In the genomic region with DNA sequence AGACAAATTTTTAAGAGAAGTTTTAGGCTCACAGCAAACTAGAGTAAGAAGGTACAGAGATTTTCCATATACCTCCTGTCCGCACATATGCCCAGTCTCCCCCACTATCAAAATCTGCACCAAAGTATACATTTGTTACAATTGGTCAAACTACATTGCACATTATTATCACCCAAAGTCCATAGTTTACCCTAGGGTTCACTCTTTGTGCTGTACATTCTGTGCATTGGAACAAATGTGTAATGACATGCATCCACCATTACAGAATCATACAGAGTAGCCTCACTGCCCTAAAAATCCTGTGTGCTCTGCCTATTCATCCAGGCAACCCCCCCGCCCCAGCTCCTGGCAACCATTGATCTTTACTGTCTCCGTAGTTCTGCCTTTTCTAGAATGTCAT, we compare ENCODE assay signal across 34 cellular contexts.
"Had no signal": no experiment of that assay in that cellular context is flagged by ENCODE, and none has a peak within 500 bp of the region (broad histone marks: within the 10 kb centered on the region; RNA-seq: fewer than 3 reads in every experiment).

No MANE protein-coding gene starts in this region.

- H3K27ac ChIP-seq: adrenal gland, ascending aorta, body of pancreas, brain microvascular endothelial cell, breast epithelium, cardiac muscle cell had no signal

- DNase-seq: activated effector memory CD4-positive, alpha-beta T cell treated with anti-CD3 and anti-CD28 coated beads, Interleukin-2, amount 50 U/mL, for 16 hours; activated effector memory CD4-positive, alpha-beta T cell treated with Interleukin-2 at 50 U/mL for 16 hours; activated gamma-delta T cell; activated gamma-delta T cell treated with Interleukin-2 at 50 U/mL for 16 hours; activated naive CD4-positive, alpha-beta T cell; activated naive CD4-positive, alpha-beta T cell treated with anti-CD3 and anti-CD28 coated beads for 36 hours; activated naive CD4-positive, alpha-beta T cell treated with anti-CD3 and anti-CD28 coated beads, Interleukin-2, amount 10 ng/mL, durations not matched to agents 7 days and 5 days; activated naive CD4-positive, alpha-beta T cell treated with anti-CD3 and anti-CD28 coated beads, Interleukin-2, amount 50 U/mL, for 16 hours; activated naive CD4-positive, alpha-beta T cell treated with Interleukin-2 at 50 U/mL for 16 hours; activated naive CD8-positive, alpha-beta T cell treated with anti-CD3 and anti-CD28 coated beads for 36 hours; activated naive CD8-positive, alpha-beta T cell treated with anti-CD3 and anti-CD28 coated beads, Interleukin-2, amount 10 ng/mL, durations not matched to agents 7 days and 5 days; activated naive CD8-positive, alpha-beta T cell treated with anti-CD3 and anti-CD28 coated beads, Interleukin-2, amount 50 U/mL, for 24 hours; activated T-cell treated with anti-CD3 and anti-CD28 coated beads, Interleukin-2, amount 50 U/mL, for 1 hour; activated T-cell treated with anti-CD3 and anti-CD28 coated beads, Interleukin-2, amount 50 U/mL, for 24 hours; activated T-cell treated with anti-CD3 and anti-CD28 coated beads, Interleukin-2, amount 50 U/mL, for 4 hours; activated T-cell treated with anti-CD3 and anti-CD28 coated beads, Interleukin-2, amount 50 U/mL, for 48 hours; activated T-cell treated with anti-CD3 and anti-CD28 coated beads, Interleukin-2, amount 50 U/mL, for 72 hours; adrenal gland; amniotic stem cell; amygdala; anterior cingulate cortex; aorta; body of pancreas; brain microvascular endothelial cell; caudate nucleus; central memory CD4-positive, alpha-beta T cell; cerebellar nuclear complex had no signal

- H3K36me3 ChIP-seq: adrenal gland, ascending aorta, brain microvascular endothelial cell, breast epithelium, cardiac muscle cell had no signal

- H3K4me1 ChIP-seq: adrenal gland, ascending aorta, body of pancreas, breast epithelium had no signal

- H3K4me3 ChIP-seq: adrenal gland, ascending aorta, body of pancreas, breast epithelium, cardiac muscle cell had no signal

- ATAC-seq: activated naive CD4-positive, alpha-beta T cell treated with anti-CD3 and anti-CD28 coated beads, Interleukin-2, amount 50 U/mL, for 72 hours; activated naive CD8-positive, alpha-beta T cell treated with anti-CD3 and anti-CD28 coated beads, Interleukin-2, amount 50 U/mL, for 24 hours; activated T-cell treated with anti-CD3 and anti-CD28 coated beads, Interleukin-2, amount 50 U/mL, for 4 hours; activated T-cell treated with anti-CD3 and anti-CD28 coated beads, Interleukin-2, amount 50 U/mL, for 72 hours; activated T-helper 17 cell treated with anti-CD3 and anti-CD28 coated beads, Interleukin-2, amount 50 U/mL, for 72 hours; body of pancreas had no signal

- H3K27me3 ChIP-seq: adrenal gland, ascending aorta, body of pancreas, brain microvascular endothelial cell, breast epithelium had no signal

- FAIRE-seq: astrocyte, bronchial epithelial cell had no signal

- H3K9me3 ChIP-seq: adrenal gland, ascending aorta, body of pancreas, breast epithelium had no signal
